In the genomic region with DNA sequence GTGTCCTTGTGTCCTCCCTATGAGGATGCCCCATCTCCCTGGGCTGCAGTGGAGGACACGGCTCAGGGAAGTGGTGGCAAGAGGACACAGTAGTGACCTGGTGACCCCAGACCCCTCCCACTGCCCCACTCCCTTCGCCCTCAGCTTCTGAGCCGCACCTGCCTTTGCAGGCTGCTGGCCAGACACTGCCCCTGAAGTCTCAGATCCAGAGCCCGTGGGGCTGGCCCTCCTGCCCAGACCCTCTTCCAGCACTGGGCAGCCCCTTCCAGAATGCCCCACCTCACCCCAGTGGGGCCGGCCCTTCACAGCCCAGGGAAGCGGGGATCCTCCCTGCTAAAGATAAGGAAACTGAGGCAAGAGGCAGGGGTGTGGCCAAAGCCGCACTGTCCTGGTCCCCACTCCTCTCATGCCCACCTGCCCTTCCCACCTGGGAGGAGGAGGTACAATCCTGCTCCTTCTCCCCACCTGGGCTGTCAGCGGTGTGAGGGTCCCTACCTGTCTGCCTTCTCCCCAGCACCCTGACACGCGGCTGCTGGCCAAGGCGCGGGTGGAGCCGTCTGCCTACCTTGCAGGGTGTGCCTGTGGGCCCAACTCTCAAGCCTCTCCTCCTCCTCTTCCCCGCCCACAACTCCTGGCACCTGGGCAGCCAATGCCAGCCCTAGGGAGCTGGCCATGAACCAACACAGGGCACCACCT, we compare ENCODE assay signal across 17 cellular contexts. TPM values are rescaled to one million over a fixed set of nuclear protein-coding genes. Genes with fewer than 3 reads are reported as not detected.
"Had no signal": no experiment of that assay in that cellular context is flagged by ENCODE, and none has a peak within 500 bp of the region (broad histone marks: within the 10 kb centered on the region; RNA-seq: fewer than 3 reads in every experiment).

No MANE protein-coding gene starts in this region.

- H3K27me3 ChIP-seq: brain microvascular endothelial cell, ovary had no signal

- ATAC-seq: stimulated activated naive CD8-positive, alpha-beta T cell treated with anti-CD3 and anti-CD28 coated beads, Interleukin-15, amount 100 ng/mL, for 72 hours had no signal

- DNase-seq: activated CD4-positive, alpha-beta T cell treated with anti-CD3 and anti-CD28 coated beads, Interleukin-2, amount 50 U/mL, for 1 hour; activated CD4-positive, CD25-positive, alpha-beta regulatory T cell; activated effector memory CD4-positive, alpha-beta T cell treated with anti-CD3 and anti-CD28 coated beads, Interleukin-2, amount 50 U/mL, for 16 hours; activated T-cell treated with anti-CD3 and anti-CD28 coated beads, Interleukin-2, amount 50 U/mL, for 1 hour; amygdala; brain microvascular endothelial cell; cerebellar nuclear complex; dermis blood vessel endothelial cell; hippocampal formation; mesenchymal stem cell; ovary; stimulated activated CD4-positive, alpha-beta T cell treated with anti-CD3 and anti-CD28 coated beads, Interleukin-4, amount 100 ng/mL, for 4 hours; stimulated activated naive CD8-positive, alpha-beta T cell treated with anti-CD3 and anti-CD28 coated beads, Interleukin-15, amount 100 ng/mL, for 72 hours had no signal

- H3K4me3 ChIP-seq: ovary, thoracic aorta had no signal

- H3K36me3 ChIP-seq: brain microvascular endothelial cell, ovary, thoracic aorta had no signal

- H3K9me3 ChIP-seq: ovary, thoracic aorta had no signal

- H3K27ac ChIP-seq: brain microvascular endothelial cell, ovary, thoracic aorta had no signal

RNA-seq across cellular contexts. Expression of a gene that starts 17.3 kb away (rescaled TPM):
- total RNA-seq: dermis blood vessel endothelial cell; glomerular endothelial cell; T-helper 2 cell treated with Interferon-gamma antibody and Interleukin-4, amounts not matched to agents 100 ng/mL and 5 ng/mL, for 36 hours; thoracic aorta had no signal
- polyA plus RNA-seq: neural cell had no signal

RNA-seq across cellular contexts. Expression of a gene that starts 17.8 kb away (rescaled TPM):
- polyA plus RNA-seq: neural cell had no signal
